In genomic region chr11:10315083-10315482, GRCh38 we compare ENCODE assay signal across 9 cellular contexts. TPM values are rescaled to one million over a fixed set of nuclear protein-coding genes. Genes with fewer than 3 reads are reported as not detected.
DNase-seq lines count a peak whose midpoint lies in the region; ATAC-seq and TF ChIP-seq lines count a peak whose summit lies in the region.
"Had no signal": no experiment of that assay in that cellular context is flagged by ENCODE, and none has a peak within 500 bp of the region (broad histone marks: within the 10 kb centered on the region; RNA-seq: fewer than 3 reads in every experiment).

No MANE protein-coding gene starts in this region.

- H3K9me2 ChIP-seq in DOHH2 (replicated peaks; ENCODE audit: control insufficient read depth, low read length) (no peaks in the 10 kb centered on the region), MM.1S (replicated peaks; ENCODE audit: insufficient read depth, low read length) (no peaks in the 10 kb centered on the region), OCI-LY7 (ENCODE audit: insufficient read depth, low read length) (no peaks in the 10 kb centered on the region)

- DNase-seq in MM.1S (no peak), OCI-LY7 (ENCODE audit: low spot score) (no peak), osteoblast (ENCODE audit: insufficient read length, low spot score, missing footprints) (no peak), NCI-H69 (lab: John Stamatoyannopoulos, UW) (no peak), Right ventricle myocardium superior (no peak), NCI-H2081 treated with DMSO at 0.1 percent for 48 hours (lab: John Stamatoyannopoulos, UW) (no peak)
- DNase-seq: EL had no signal

- no peaks in the 10 kb centered on the region; the same call in 1 of the 2 replicates for H3F3A ChIP-seq in DOHH2 (ENCODE audit: control insufficient read depth, insufficient read depth)
- peaks cover 80% of the 10 kb centered on the region for H3F3A ChIP-seq in MM.1S (ENCODE audit: insufficient read depth, low read length)

- peak overlapping the region; percentile 82; the same call in 1 of the 2 replicates for H3K9ac ChIP-seq in MM.1S (ENCODE audit: low read length)
- H3K9ac ChIP-seq: BLaER1 had no signal

- no peaks in the 10 kb centered on the region for H4K20me1 ChIP-seq in DOHH2 (ENCODE audit: control insufficient read depth, insufficient read depth, low read depth, low read length)
- no peaks in the 10 kb centered on the region for H4K20me1 ChIP-seq in MM.1S (ENCODE audit: insufficient read depth, low read length)
- no peaks in the 10 kb centered on the region for H4K20me1 ChIP-seq in OCI-LY7 (ENCODE audit: insufficient read depth, low read length)
- no peaks in the 10 kb centered on the region for H4K20me1 ChIP-seq in osteoblast (ENCODE audit: insufficient read depth, low read length)
- H4K20me1 ChIP-seq: BLaER1 had no signal

- H3K4me1 ChIP-seq in DOHH2 (ENCODE audit: control insufficient read depth, low read length) = peaks cover 34% of the 10 kb centered on the region
- peaks cover 67% of the 10 kb centered on the region for H3K4me1 ChIP-seq in MM.1S (ENCODE audit: low read length)
- peaks cover 96% of the 10 kb centered on the region for H3K4me1 ChIP-seq in OCI-LY7 (ENCODE audit: insufficient read depth, low read length, poor library complexity, severe bottlenecking)
- H3K4me1 ChIP-seq in osteoblast (ENCODE audit: insufficient read depth, low read length) = peaks cover 8% of the 10 kb centered on the region

- H3K4me3 ChIP-seq in DOHH2 (ENCODE audit: low read length) (no peak overlapping the region; the same call in 1 of the 2 replicates), MM.1S (ENCODE audit: low read length) (peak overlapping the region; percentile 54; the same call in 1 of the 2 replicates), OCI-LY7 (ENCODE audit: low read depth, low read length, poor library complexity, severe bottlenecking) (peak overlapping the region; percentile 50), osteoblast (ENCODE audit: insufficient read depth, low read length) (no peak overlapping the region)
- H3K4me3 ChIP-seq: BLaER1 had no signal

- no peaks in the 10 kb centered on the region for H3K79me2 ChIP-seq in DOHH2 (ENCODE audit: control insufficient read depth, low read length)
- H3K79me2 ChIP-seq in MM.1S (ENCODE audit: low read length) = peaks cover 8% of the 10 kb centered on the region
- no peaks in the 10 kb centered on the region; the same call in 1 of the 2 replicates for H3K79me2 ChIP-seq in OCI-LY7 (ENCODE audit: insufficient read depth, low read depth, low read length)
- H3K79me2 ChIP-seq in osteoblast (ENCODE audit: insufficient read depth, low read length) = no peaks in the 10 kb centered on the region

- POLR2A ChIA-PET in OCI-LY7 (lab: Charles Lee) = interaction anchor here (0.6 to 1.9 kb wide), 7 partner anchors 9 to 455 kb away, joined by 3 to 7 read pairs (median 5); no protein-coding TSS in a partner anchor

- H3K4me2 ChIP-seq in DOHH2 (ENCODE audit: low read length) = peak overlapping the region; percentile 61
- H3K4me2 ChIP-seq in MM.1S (ENCODE audit: low read depth, low read length) = peak overlapping the region; percentile 78; the same call in 1 of the 2 replicates
- H3K4me2 ChIP-seq in OCI-LY7 (ENCODE audit: low read length) = peak overlapping the region; percentile 77
- peak overlapping the region; percentile 71 for H3K4me2 ChIP-seq in osteoblast (ENCODE audit: insufficient read depth, low read length)
- H3K4me2 ChIP-seq: BLaER1 had no signal

- no peak overlapping the region for H3K27ac ChIP-seq in DOHH2 (ENCODE audit: low read depth, low read length)
- peak overlapping the region; percentile 97; the same call in 1 of the 2 replicates for H3K27ac ChIP-seq in MM.1S (ENCODE audit: low read length)
- peak overlapping the region; percentile 93 for H3K27ac ChIP-seq in OCI-LY7 (ENCODE audit: low read depth, low read length, poor library complexity, severe bottlenecking)
- no peak overlapping the region for H3K27ac ChIP-seq in osteoblast (ENCODE audit: low read depth, low read length)
- H3K27ac ChIP-seq: BLaER1 had no signal

- TF ChIP-seq CTCF in DOHH2 (IDR thresholded peaks at IDR 0.05; ENCODE audit: low read depth, low read length, poor library complexity, severe bottlenecking) (no peak), MM.1S (IDR thresholded peaks at IDR 0.05; ENCODE audit: low read length) (no peak), OCI-LY7 (conservative IDR thresholded peaks at IDR 0.05; ENCODE audit: low read length) (no peak), osteoblast (IDR thresholded peaks at IDR 0.05; ENCODE audit: extremely low read depth, low read depth, low read length) (no peak)

- H3K9me3 ChIP-seq in DOHH2 (ENCODE audit: control insufficient read depth, insufficient read depth, low read length) (no peaks in the 10 kb centered on the region), MM.1S (replicated peaks; ENCODE audit: insufficient read depth, low read length) (no peaks in the 10 kb centered on the region), OCI-LY7 (ENCODE audit: low read length) (no peaks in the 10 kb centered on the region; the same call in 1 of the 2 replicates), osteoblast (ENCODE audit: low read depth, low read length) (no peaks in the 10 kb centered on the region)

- peaks cover 3% of the 10 kb centered on the region; the same call in 1 of the 2 replicates for H3K36me3 ChIP-seq in DOHH2 (ENCODE audit: control insufficient read depth, low read length)
- no peaks in the 10 kb centered on the region for H3K36me3 ChIP-seq in MM.1S (replicated peaks; ENCODE audit: insufficient read depth, low read length)
- H3K36me3 ChIP-seq in OCI-LY7 (ENCODE audit: insufficient read depth, low read length) = no peaks in the 10 kb centered on the region; the same call in 1 of the 2 replicates
- H3K36me3 ChIP-seq in osteoblast (ENCODE audit: insufficient read depth, low read length) = no peaks in the 10 kb centered on the region
- H3K36me3 ChIP-seq: BLaER1 had no signal

- no TSS peak for BruUV-seq in OCI-LY7 (replicated peaks; lab: Mats Ljungman, UMichigan)

- intact Hi-C loops in OCI-LY7 (cut with micrococcal nuclease; ENCODE audit: unreplicated experiment) = loop anchor here (5.0 to 10.0 kb wide), 5 partner anchors 142 to 930 kb away; partner anchors contain the start of genes AMPD3, IPO7 and ZBED5
- intact Hi-C loops in Right ventricle myocardium superior (cut with DNase I) = no loop called here

- H2AFZ ChIP-seq in MM.1S (ENCODE audit: low read length) (no peak overlapping the region), OCI-LY7 (ENCODE audit: low read length) (0 out of 2 replicates have a peak overlapping the region, but pooled peaks have one; percentile 69), osteoblast (ENCODE audit: low read length) (no peak overlapping the region)

- CTCF ChIA-PET in OCI-LY7 (lab: Charles Lee; ENCODE audit: unreplicated experiment) = no interaction called here

- ATAC-seq in Right ventricle myocardium superior (ENCODE audit: poor library complexity) = no peak

- H3K27me3 ChIP-seq in DOHH2 (ENCODE audit: control insufficient read depth, low read length) = no peaks in the 10 kb centered on the region
- H3K27me3 ChIP-seq in MM.1S (replicated peaks; ENCODE audit: insufficient read depth, low read length) = no peaks in the 10 kb centered on the region
- no peaks in the 10 kb centered on the region for H3K27me3 ChIP-seq in osteoblast (ENCODE audit: insufficient read depth, low read length)

RNA-seq across cellular contexts. Expression of gene ADM, which starts 10.2 kb away (rescaled TPM):
- 4.9 and 5.9 TPM in 2 replicates for total RNA-seq in OCI-LY7 (2014; rRNA removed; shearing (Covaris generic))
- total RNA-seq in OCI-LY7 (2022) = 0.20 and 0.46 TPM in 2 replicates
- total RNA-seq in osteoblast = 240 and 250 TPM in 2 replicates
- total RNA-seq in Right ventricle myocardium superior = 10.3 TPM

RNA-seq across cellular contexts. Expression of gene SBF2, which starts 21.1 kb away (rescaled TPM):
- 12.4 and 14.3 TPM in 2 replicates for total RNA-seq in OCI-LY7 (2014; rRNA removed; shearing (Covaris generic))
- total RNA-seq in OCI-LY7 (2022) = 12.9 and 15.2 TPM in 2 replicates
- total RNA-seq in osteoblast = 61.2 and 71.0 TPM in 2 replicates
- 18.3 TPM for total RNA-seq in Right ventricle myocardium superior

Comparison
In these comparisons a context has a peak if more than half of its experiments do, and no peak if none do; other contexts are left out.
1. H3K27ac ChIP-seq: peak in MM.1S (single experiment) and OCI-LY7 (single experiment); none in DOHH2 (single experiment) and osteoblast (single experiment).
2. H3K4me3 ChIP-seq: peak in MM.1S (single experiment) and OCI-LY7 (single experiment); none in DOHH2 (single experiment) and osteoblast (single experiment).
3. RNA of gene ADM, which starts 10.2 kb away (total RNA-seq): 240 to 250 TPM in osteoblast; 10.3 TPM in Right ventricle myocardium superior (single experiment) and 0.20 to 5.9 TPM in OCI-LY7; every median in the first group is over 10 times any median in the second.
4. Peak in every context shown above with its lines, with median percentiles within 50 percentile points of each other: H3K4me2 ChIP-seq.